19 cellular contexts compared by ENCODE assay signal in the genomic region with DNA sequence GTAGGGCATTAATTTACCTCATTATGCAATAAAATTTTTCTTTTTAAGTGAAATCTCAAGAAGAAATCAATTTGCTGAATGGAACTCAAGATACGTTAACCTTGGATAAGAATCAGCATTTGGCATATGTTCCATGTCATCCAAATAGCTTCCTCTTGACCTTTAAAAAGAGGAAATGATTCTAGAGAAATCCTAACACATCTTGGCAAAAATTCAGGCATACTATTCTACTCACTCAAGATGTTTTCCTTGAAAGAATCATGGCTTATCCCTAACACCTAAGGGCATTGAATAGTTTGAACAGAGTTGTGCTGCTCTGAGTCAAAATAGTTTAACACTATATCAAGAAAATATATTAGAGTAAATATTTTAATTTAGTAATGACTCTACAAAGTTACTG.
DNase-seq lines count a peak whose midpoint lies in the region; ATAC-seq, FAIRE-seq and TF ChIP-seq lines count a peak whose summit lies in the region.
"Had no signal": no experiment of that assay in that cellular context is flagged by ENCODE, and none has a peak within 500 bp of the region (broad histone marks: within the 10 kb centered on the region; RNA-seq: fewer than 3 reads in every experiment).

No MANE protein-coding gene starts in this region.

- no peak for FAIRE-seq in endothelial cell of umbilical vein (lab: Jason Lieb, UNC)
- FAIRE-seq: HTR-8/SVneo had no signal

- H3K79me2 ChIP-seq in GM23248 (ENCODE audit: insufficient read depth) (no peaks in the 10 kb centered on the region), endothelial cell of umbilical vein (ENCODE audit: control insufficient read depth, insufficient read depth, low read length) (no peaks in the 10 kb centered on the region)

- CTCF ChIA-PET in endothelial cell of umbilical vein (lab: Charles Lee): interaction anchor here (1.5 kb wide), 1 partner anchor 680 kb away, joined by 4 read pairs; no protein-coding TSS in a partner anchor
- CTCF ChIA-PET in activated CD8-positive, alpha-beta T cell treated with anti-CD3 and anti-CD28 coated beads, Interleukin-2, amount 10 ng/mL, durations not matched to agents 7 days and 5 days (lab: Charles Lee): no interaction called here

- no peak for TF ChIP-seq CTCF in endothelial cell of umbilical vein (IDR thresholded peaks at IDR 0.05; ENCODE audit: extremely low read depth in 1 of 2, insufficient read depth in 1 of 2, low read depth in 1 of 2, low read length in 2 of 2)
- TF ChIP-seq CTCF in upper lobe of left lung (IDR thresholded peaks at IDR 0.05): no peak

- H3F3A ChIP-seq in GM23248 (ENCODE audit: insufficient read depth): peaks cover 10% of the 10 kb centered on the region; the same call in 1 of the 2 replicates

- H3K36me3 ChIP-seq in GM23248 (ENCODE audit: low read depth): no peaks in the 10 kb centered on the region
- H3K36me3 ChIP-seq in endothelial cell of umbilical vein (ENCODE audit: control insufficient read depth in 2 of 2, extremely low read depth in 1 of 2, insufficient read depth in 2 of 2, low read length in 2 of 2): no peaks in the 10 kb centered on the region
- H3K36me3 ChIP-seq in upper lobe of left lung: no peaks in the 10 kb centered on the region

- BruUV-seq in endothelial cell of umbilical vein (replicated peaks; lab: Mats Ljungman, UMichigan): no TSS peak

- in situ Hi-C loops in GM23248 (cut with MboI): no loop called here

- dilution Hi-C loops in endothelial cell of umbilical vein (cut with MboI; ENCODE audit: extremely low pct_ligation_motif_present, low sequenced_read_pairs): no loop called here

- no peak for ATAC-seq in activated CD8-positive, alpha-beta T cell treated with anti-CD3 and anti-CD28 coated beads, Interleukin-2, amount 10 ng/mL, durations not matched to agents 7 days and 5 days
- no peak for ATAC-seq in upper lobe of left lung (ENCODE audit: low FRiP score in 2 of 2)

- TF ChIP-seq POLR2A in endothelial cell of umbilical vein (IDR thresholded peaks at IDR 0.05; ENCODE audit: low read depth, low read length) (no peak), upper lobe of left lung (IDR thresholded peaks at IDR 0.05) (no peak)

- H3K9me1 ChIP-seq in endothelial cell of umbilical vein (replicated peaks; ENCODE audit: control insufficient read depth, extremely low read depth, insufficient read depth, low read length): no peaks in the 10 kb centered on the region

- no peak overlapping the region for H3K27ac ChIP-seq in GM23248
- no peak overlapping the region for H3K27ac ChIP-seq in endothelial cell of umbilical vein (ENCODE audit: insufficient read depth, low read depth, low read length)
- no peak overlapping the region for H3K27ac ChIP-seq in upper lobe of left lung

- no peaks in the 10 kb centered on the region for H3K9me3 Mint-ChIP-seq in activated CD8-positive, alpha-beta T cell treated with anti-CD3 and anti-CD28 coated beads, Interleukin-2, amount 10 ng/mL, durations not matched to agents 7 days and 5 days (ENCODE audit: insufficient read depth)
- H3K9me3 Mint-ChIP-seq: H9 had no signal

- H3K27ac Mint-ChIP-seq in activated CD8-positive, alpha-beta T cell treated with anti-CD3 and anti-CD28 coated beads, Interleukin-2, amount 10 ng/mL, durations not matched to agents 7 days and 5 days: no peak overlapping the region
- H3K27ac Mint-ChIP-seq: CD14-positive monocyte, H9 had no signal

- DNase-seq in GM23248 (peak; percentile 46), NCI-H226 (peak; percentile 80), endothelial cell of umbilical vein (ENCODE audit: low read depth, low spot score) (no peak), cortex of kidney (lab: John Stamatoyannopoulos, UW) (no peak), upper lobe of left lung (no peak), DMS53 (lab: John Stamatoyannopoulos, UW) (no peak)
- no peak for DNase-seq in activated CD8-positive, alpha-beta T cell treated with anti-CD3 and anti-CD28 coated beads, Interleukin-2, amount 10 ng/mL, durations not matched to agents 7 days and 5 days
- DNase-seq: ACHN; DMS79 treated with DMSO at 0.1 percent for 48 hours; GDM1; H9; NCI-H1105 treated with DMSO at 0.1 percent for 48 hours; NCI-H187 treated with DMSO at 0.1 percent for 48 hours; NCI-H2171; NCI-H446; NK-92 treated with Interleukin-12 subunit alpha and Interleukin-12 subunit beta, amount 100 ng/mL, for 24 hours; Right ventricle myocardium superior had no signal

- WGBS in GM23248 (ENCODE audit: low coverage in 1 of 2, low lambda C conversion rate in 2 of 2, missing lambda C conversion rate in 2 of 2), 2 experiments: 40 to 43% methylated on average over 1 of the region's 1 CpG
- 12 to 24% methylated on average over 1 of the region's 1 CpG for WGBS in upper lobe of left lung, 2 donors

- H3K9ac ChIP-seq in GM23248 (no peak overlapping the region), endothelial cell of umbilical vein (replicated peaks; ENCODE audit: extremely low read depth, insufficient read depth, low read length) (no peak overlapping the region)

- H3K4me1 ChIP-seq in GM23248 (ENCODE audit: insufficient read depth) (peaks cover 16% of the 10 kb centered on the region), endothelial cell of umbilical vein (ENCODE audit: control insufficient read depth, extremely low read depth, insufficient read depth, low read length) (no peaks in the 10 kb centered on the region), upper lobe of left lung (no peaks in the 10 kb centered on the region)

- POLR2A ChIA-PET in endothelial cell of umbilical vein (lab: Charles Lee): no interaction called here
- POLR2A ChIA-PET in activated CD8-positive, alpha-beta T cell treated with anti-CD3 and anti-CD28 coated beads, Interleukin-2, amount 10 ng/mL, durations not matched to agents 7 days and 5 days (lab: Charles Lee): no interaction called here

- intact Hi-C loops in endothelial cell of umbilical vein (cut with micrococcal nuclease): no loop called here

- H3K4me1 Mint-ChIP-seq in activated CD8-positive, alpha-beta T cell treated with anti-CD3 and anti-CD28 coated beads, Interleukin-2, amount 10 ng/mL, durations not matched to agents 7 days and 5 days (ENCODE audit: low read depth): no peaks in the 10 kb centered on the region
- H3K4me1 Mint-ChIP-seq: CD14-positive monocyte had no signal

- H3K4me2 ChIP-seq in GM23248 (ENCODE audit: unreplicated experiment) (no peak overlapping the region), endothelial cell of umbilical vein (ENCODE audit: insufficient read depth, low read length) (no peak overlapping the region)

- H3K4me3 ChIP-seq in GM23248 (no peak overlapping the region), endothelial cell of umbilical vein (replicated peaks in 1 of 3; ENCODE audit: insufficient read depth in 1 of 3, low read depth in 1 of 3, low read length in 3 of 3) (no peak overlapping the region), upper lobe of left lung (no peak overlapping the region)

- no peak for TF ChIP-seq EP300 in upper lobe of left lung (IDR thresholded peaks at IDR 0.05)

- H4K20me1 ChIP-seq in GM23248 (ENCODE audit: insufficient read depth) (no peaks in the 10 kb centered on the region), endothelial cell of umbilical vein (replicated peaks; ENCODE audit: control insufficient read depth, extremely low read depth, insufficient read depth, low read length) (no peaks in the 10 kb centered on the region)

- no peaks in the 10 kb centered on the region for H3K9me3 ChIP-seq in GM23248 (ENCODE audit: low read depth)
- no peaks in the 10 kb centered on the region for H3K9me3 ChIP-seq in endothelial cell of umbilical vein (replicated peaks; ENCODE audit: control insufficient read depth, insufficient read depth, low read length)
- H3K9me3 ChIP-seq in upper lobe of left lung: no peaks in the 10 kb centered on the region

- H3K27me3 ChIP-seq in GM23248 (replicated peaks; ENCODE audit: insufficient read depth) (no peaks in the 10 kb centered on the region), endothelial cell of umbilical vein (ENCODE audit: control insufficient read depth in 2 of 2, insufficient read depth in 2 of 2, low read length in 2 of 2) (no peaks in the 10 kb centered on the region), upper lobe of left lung (no peaks in the 10 kb centered on the region)

- H2AFZ ChIP-seq in GM23248: no peak overlapping the region
- no peak overlapping the region for H2AFZ ChIP-seq in endothelial cell of umbilical vein (ENCODE audit: low read depth, low read length)

- H3K27me3 Mint-ChIP-seq in activated CD8-positive, alpha-beta T cell treated with anti-CD3 and anti-CD28 coated beads, Interleukin-2, amount 10 ng/mL, durations not matched to agents 7 days and 5 days (ENCODE audit: low read depth): no peaks in the 10 kb centered on the region

- no peak overlapping the region for H3K4me3 Mint-ChIP-seq in activated CD8-positive, alpha-beta T cell treated with anti-CD3 and anti-CD28 coated beads, Interleukin-2, amount 10 ng/mL, durations not matched to agents 7 days and 5 days
- H3K4me3 Mint-ChIP-seq: CD14-positive monocyte, H9 had no signal

- H3K9me2 ChIP-seq in GM23248 (ENCODE audit: insufficient read depth): no peaks in the 10 kb centered on the region

- H3K36me3 Mint-ChIP-seq in activated CD8-positive, alpha-beta T cell treated with anti-CD3 and anti-CD28 coated beads, Interleukin-2, amount 10 ng/mL, durations not matched to agents 7 days and 5 days (ENCODE audit: low read depth): no peaks in the 10 kb centered on the region
- H3K36me3 Mint-ChIP-seq: CD14-positive monocyte had no signal

TF ChIP-seq in endothelial cell of umbilical vein, 7 proteins besides CTCF, POLR2A, EP300 and RAD21:
- peak; percentile 6 for TF ChIP-seq GATA2 (IDR thresholded peaks at IDR 0.05; ENCODE audit: insufficient read depth, insufficient read length, low read depth, low read length)
- no peak for TF ChIP-seq FOS (IDR thresholded peaks at IDR 0.05; ENCODE audit: borderline replicate concordance, insufficient read depth, low read length)
- no peak for TF ChIP-seq POLR2AphosphoS5 (IDR thresholded peaks at IDR 0.05; ENCODE audit: insufficient read depth, low read depth, low read length)
- no peak for TF ChIP-seq MYC (IDR thresholded peaks at IDR 0.05; ENCODE audit: low read depth, low read length)

Comparison
In these comparisons a context has a peak if more than half of its experiments do, and no peak if none do; other contexts are left out.
1. DNase-seq: peak in GM23248 (single experiment) and NCI-H226 (single experiment); none in endothelial cell of umbilical vein (single experiment), cortex of kidney (single experiment), activated CD8-positive, alpha-beta T cell treated with anti-CD3 and anti-CD28 coated beads, Interleukin-2, amount 10 ng/mL, durations not matched to agents 7 days and 5 days (single experiment), upper lobe of left lung (0 of 2) and DMS53 (single experiment).